ENCODE assay signal across 1 cellular context in genomic region chr2:222708274-222708710, GRCh38.
TF ChIP-seq lines count a peak whose summit lies in the region.

No MANE protein-coding gene starts in this region.

TF ChIP-seq in H1, 55 proteins besides CTCF, POLR2A, EP300 and RAD21 (continued from another document):
- TF ChIP-seq CHD1 (IDR thresholded peaks at IDR 0.05; ENCODE audit: low read depth, low read length) (no peak), JUN (IDR thresholded peaks at IDR 0.05; ENCODE audit: low read depth, low read length) (no peak), SRF (IDR thresholded peaks at IDR 0.05; ENCODE audit: low read depth, low read length) (no peak), EZH2 (IDR thresholded peaks at IDR 0.05; ENCODE audit: low read depth, low read length, severe bottlenecking) (no peak), ATF2 (IDR thresholded peaks at IDR 0.05; ENCODE audit: low read length) (no peak)
